8 cellular contexts compared by ENCODE assay signal in the genomic region with DNA sequence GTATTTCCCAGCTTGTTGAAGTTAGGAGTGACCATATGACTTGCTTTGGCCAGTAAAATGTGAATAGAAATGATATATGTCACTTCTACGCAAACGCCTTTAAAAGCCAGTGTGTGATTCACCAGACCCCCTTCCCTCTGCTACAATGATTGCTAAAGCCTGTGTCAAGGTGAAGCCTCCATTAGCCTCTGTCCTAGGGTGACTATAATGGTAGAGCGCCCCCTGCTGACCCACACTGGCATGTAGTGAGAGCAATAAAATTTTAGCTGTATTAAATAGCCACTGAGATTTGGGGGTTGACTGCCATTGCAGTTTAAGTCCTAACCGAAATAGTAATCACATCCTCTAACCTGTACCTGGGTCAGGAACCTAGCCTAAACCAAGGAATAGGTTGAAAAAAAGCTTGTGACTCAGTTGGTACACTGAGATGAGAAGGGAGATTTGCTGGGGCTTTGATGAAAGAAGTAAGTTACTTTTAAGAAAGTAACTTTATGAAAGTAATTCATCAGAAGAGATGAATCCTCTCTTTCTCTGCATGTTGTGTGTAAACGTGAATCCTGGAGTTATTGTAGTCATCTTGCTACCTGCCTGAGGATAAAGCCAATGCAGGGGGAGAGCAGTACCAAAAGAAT. TPM values are rescaled to one million over a fixed set of nuclear protein-coding genes. Genes with fewer than 3 reads are reported as not detected.
DNase-seq lines count a peak whose midpoint lies in the region; ATAC-seq and TF ChIP-seq lines count a peak whose summit lies in the region.

No MANE protein-coding gene starts in this region.

- H3K4me3 ChIP-seq in PC-9 (no peak overlapping the region), foreskin fibroblast (ENCODE audit: low read depth in 1 of 2, low read length in 2 of 2) (no peak overlapping the region), tibial artery (no peak overlapping the region)

- no peak overlapping the region for H3K4me3 Mint-ChIP-seq in osteocyte (ENCODE audit: unreplicated experiment)

- H3K9me2 ChIP-seq in PC-9 (ENCODE audit: insufficient read depth) = no peaks in the 10 kb centered on the region

- H3F3A ChIP-seq in PC-9 (ENCODE audit: insufficient read depth, low read depth) = no peaks in the 10 kb centered on the region

- H3K27ac ChIP-seq in PC-9 = no peak overlapping the region
- no peak overlapping the region for H3K27ac ChIP-seq in tibial artery

- H3K36me3 Mint-ChIP-seq in osteocyte (ENCODE audit: unreplicated experiment) = peaks cover 3% of the 10 kb centered on the region

- no peak overlapping the region for H3K27ac Mint-ChIP-seq in osteocyte (ENCODE audit: unreplicated experiment)

- no peaks in the 10 kb centered on the region for H4K20me1 ChIP-seq in PC-9 (ENCODE audit: insufficient read depth)

- no peaks in the 10 kb centered on the region for H3K79me2 ChIP-seq in PC-9 (ENCODE audit: low read depth)

- no peaks in the 10 kb centered on the region for H3K27me3 ChIP-seq in PC-9 (ENCODE audit: insufficient read depth, low read depth)
- H3K27me3 ChIP-seq in tibial artery = no peaks in the 10 kb centered on the region

- H3K4me1 ChIP-seq in PC-9 (replicated peaks; ENCODE audit: insufficient read depth) = no peaks in the 10 kb centered on the region
- no peaks in the 10 kb centered on the region for H3K4me1 ChIP-seq in tibial artery

- no peak overlapping the region for H2AFZ ChIP-seq in PC-9

- no peak overlapping the region for H3K4me2 ChIP-seq in PC-9

- H3K9me3 ChIP-seq in PC-9 (ENCODE audit: insufficient read depth, low read depth) (no peaks in the 10 kb centered on the region), tibial artery (no peaks in the 10 kb centered on the region)

- peak; percentile 92 for ATAC-seq in GM21390 (IDR thresholded peaks at IDR 0.05; ENCODE audit: unreplicated experiment)

- CTCF ChIA-PET in PC-9 (lab: Charles Lee) = interaction anchor here (0.7 to 1.5 kb wide), 6 partner anchors 59 to 378 kb away, joined by 3 to 11 read pairs (median 4); a partner anchor contains a TSS

- no TSS peak for BruUV-seq in PC-9 (replicated peaks; lab: Mats Ljungman, UMichigan)

- H3K4me1 Mint-ChIP-seq in osteocyte (ENCODE audit: unreplicated experiment) = peaks cover 3% of the 10 kb centered on the region

- H3K27me3 Mint-ChIP-seq in osteocyte (ENCODE audit: unreplicated experiment) = peaks cover 11% of the 10 kb centered on the region

- no peaks in the 10 kb centered on the region for H3K9me3 Mint-ChIP-seq in osteocyte (ENCODE audit: unreplicated experiment)

- TF ChIP-seq CTCF in PC-9 (conservative IDR thresholded peaks at IDR 0.05) (peak; percentile 90), foreskin fibroblast (IDR thresholded peaks at IDR 0.05; ENCODE audit: low read depth, low read length) (peak; percentile 81), osteocyte (IDR thresholded peaks at IDR 0.05) (peak; percentile 88), tibial artery (IDR thresholded peaks at IDR 0.05) (peak; percentile 41 to 51)

- POLR2A ChIA-PET in PC-9 (lab: Charles Lee; ENCODE audit: unreplicated experiment) = interaction anchor here (0.6 kb wide), 1 partner anchor 625 kb away, joined by 3 read pairs; no protein-coding TSS in a partner anchor

- intact Hi-C loops in PC-9 (cut with micrococcal nuclease; ENCODE audit: unreplicated experiment) = loop anchor here (1.0 to 2.0 kb wide), 3 partner anchors 234 to 548 kb away; no protein-coding TSS in a partner anchor
- intact Hi-C loops in tibial artery (cut with DNase I; ENCODE audit: low total_unique reads) = no loop called here

- no peaks in the 10 kb centered on the region for H3K36me3 ChIP-seq in PC-9 (ENCODE audit: low read depth)
- H3K36me3 ChIP-seq in tibial artery = no peaks in the 10 kb centered on the region

- DNase-seq in DMS153 (lab: John Stamatoyannopoulos, UW) (peak; percentile 28), HT-29 (ENCODE audit: low spot score) (peak; percentile 85), PC-9 (peak in 1 of 2 experiments; percentile 66), foreskin fibroblast (peak; percentile 47 to 85), osteocyte (ENCODE audit: extremely low spot score, unreplicated experiment) (peak; percentile 93), tibial artery (peak; percentile 74 to 79)
- DNase-seq in activated T-cell treated with anti-CD3 and anti-CD28 coated beads, Interleukin-2, amount 50 U/mL, for 48 hours = peak; percentile 88 to 92

RNA-seq across cellular contexts. Expression of a gene that starts 52.6 kb away (rescaled TPM):
- 7.3 and 8.9 TPM in 2 replicates for total RNA-seq in HT-29 (2014; rRNA removed; shearing (Covaris generic))
- 22.2 and 23.3 TPM in 2 replicates for total RNA-seq in PC-9 (2021)
- 17.2 and 19.3 TPM in 2 replicates for total RNA-seq in osteocyte

RNA-seq across cellular contexts. Expression of a gene that starts 52.8 kb away (rescaled TPM):
- 6.8 and 13.3 TPM in 2 replicates for total RNA-seq in HT-29 (2014; rRNA removed; shearing (Covaris generic))
- total RNA-seq in PC-9 (2021) = 17.1 and 29.8 TPM in 2 replicates
- total RNA-seq in osteocyte = 17.4 and 22.2 TPM in 2 replicates
